Comparison of ENCODE assay signal across 9 cellular contexts in genomic region chr1:193552274-193552673, GRCh38.
"Had no signal": no experiment of that assay in that cellular context is flagged by ENCODE, and none has a peak within 500 bp of the region (broad histone marks: within the 10 kb centered on the region; RNA-seq: fewer than 3 reads in every experiment).

No MANE protein-coding gene starts in this region.

- H3K9me3 Mint-ChIP-seq: HFFc6 had no signal

- H3K4me3 Mint-ChIP-seq: HFFc6, IgD-negative memory B cell had no signal

- H3K27ac Mint-ChIP-seq: HFFc6, IgD-negative memory B cell had no signal

- H3K36me3 ChIP-seq: HAP-1 had no signal

- DNase-seq: GM23248, GOT3, HFFc6, KBM-7 had no signal

- H3K4me1 Mint-ChIP-seq: IgD-negative memory B cell had no signal

- H3K9ac ChIP-seq: GM23248 had no signal

- ATAC-seq: HCT116 had no signal

- FAIRE-seq: H54, HTR-8/SVneo had no signal

- H2AFZ ChIP-seq: GM23248 had no signal

- H3K4me3 ChIP-seq: GM23248, HAP-1 had no signal

- H3K4me1 ChIP-seq: HAP-1 had no signal

- H3K9me3 ChIP-seq: HAP-1 had no signal

- H3K36me3 Mint-ChIP-seq: IgD-negative memory B cell had no signal

- H3K27ac ChIP-seq: GM23248 had no signal
